In genomic region chr10:4688620-4689019, GRCh38 we compare ENCODE assay signal across 14 cellular contexts.
A peak's percentile ranks its signal among the peaks of the same experiment; 100 is the strongest.
DNase-seq lines count a peak whose midpoint lies in the region; ATAC-seq, FAIRE-seq and TF ChIP-seq lines count a peak whose summit lies in the region.
"Had no signal": no experiment of that assay in that cellular context is flagged by ENCODE, and none has a peak within 500 bp of the region (broad histone marks: within the 10 kb centered on the region; RNA-seq: fewer than 3 reads in every experiment).

No MANE protein-coding gene starts in this region.

- CTCF ChIA-PET in Calu3 (lab: Charles Lee) = no interaction called here

- no peak overlapping the region for H3K4me3 Mint-ChIP-seq in Calu3 (ENCODE audit: low read depth, unreplicated experiment)
- H3K4me3 Mint-ChIP-seq: activated CD8-positive, alpha-beta memory T cell treated with anti-CD3 and anti-CD28 coated beads, Interleukin-2, amount 10 ng/mL, durations not matched to agents 7 days and 5 days; activated naive CD8-positive, alpha-beta T cell treated with anti-CD3 and anti-CD28 coated beads, Interleukin-2, amount 10 ng/mL, durations not matched to agents 7 days and 5 days had no signal

- no peaks in the 10 kb centered on the region for H3K9me3 ChIP-seq in suprapubic skin

- peaks cover 3% of the 10 kb centered on the region for H3K9me3 Mint-ChIP-seq in Calu3 (ENCODE audit: low read depth, unreplicated experiment)
- H3K9me3 Mint-ChIP-seq: activated naive CD8-positive, alpha-beta T cell treated with anti-CD3 and anti-CD28 coated beads, Interleukin-2, amount 10 ng/mL, durations not matched to agents 7 days and 5 days had no signal

- intact Hi-C loops in Calu3 (cut with micrococcal nuclease; ENCODE audit: unreplicated experiment) (no loop called here), left colon (cut with DNase I, micrococcal nuclease) (no loop called here)

- H3K4me3 ChIP-seq in suprapubic skin = no peak overlapping the region

- H3K27me3 ChIP-seq in suprapubic skin = no peaks in the 10 kb centered on the region

- peak overlapping the region; percentile 98 for H3K27ac Mint-ChIP-seq in Calu3 (ENCODE audit: unreplicated experiment)
- H3K27ac Mint-ChIP-seq: activated CD8-positive, alpha-beta memory T cell treated with anti-CD3 and anti-CD28 coated beads, Interleukin-2, amount 10 ng/mL, durations not matched to agents 7 days and 5 days; activated naive CD8-positive, alpha-beta T cell treated with anti-CD3 and anti-CD28 coated beads, Interleukin-2, amount 10 ng/mL, durations not matched to agents 7 days and 5 days had no signal

- DNase-seq in Calu3 (no peak), left colon (no peak), H54 (ENCODE audit: insufficient read length, low spot score) (no peak), NCI-H2081 treated with DMSO at 0.1 percent for 48 hours (lab: John Stamatoyannopoulos, UW) (no peak), suprapubic skin (ENCODE audit: low spot score in 2 of 2) (no peak), HK-2 (ENCODE audit: unreplicated experiment) (no peak)
- DNase-seq: activated CD8-positive, alpha-beta memory T cell treated with anti-CD3 and anti-CD28 coated beads, Interleukin-2, amount 10 ng/mL, durations not matched to agents 7 days and 5 days; activated naive CD8-positive, alpha-beta T cell treated with anti-CD3 and anti-CD28 coated beads, Interleukin-2, amount 10 ng/mL, durations not matched to agents 7 days and 5 days; NCI-H2171 treated with DMSO at 0.1 percent for 48 hours; retina had no signal

- no peak overlapping the region for H3K27ac ChIP-seq in suprapubic skin

- H3K36me3 ChIP-seq in suprapubic skin = no peaks in the 10 kb centered on the region

- TF ChIP-seq EP300 in suprapubic skin (IDR thresholded peaks at IDR 0.05) = no peak

- no peak for TF ChIP-seq POLR2A in H54 (IDR thresholded peaks at IDR 0.05; ENCODE audit: low read depth, low read length)
- no peak for TF ChIP-seq POLR2A in suprapubic skin (IDR thresholded peaks at IDR 0.05)

- H3K4me1 ChIP-seq in suprapubic skin = peaks cover 33% of the 10 kb centered on the region

- H3K4me1 Mint-ChIP-seq in Calu3 (ENCODE audit: low read depth, unreplicated experiment) = peaks cover 75% of the 10 kb centered on the region
- H3K4me1 Mint-ChIP-seq: activated CD8-positive, alpha-beta memory T cell treated with anti-CD3 and anti-CD28 coated beads, Interleukin-2, amount 10 ng/mL, durations not matched to agents 7 days and 5 days had no signal

- BruUV-seq in Calu3 (replicated peaks; lab: Mats Ljungman, UMichigan) = no TSS peak

- ATAC-seq in HG03025 (IDR thresholded peaks at IDR 0.05; ENCODE audit: low FRiP score, unreplicated experiment) (peak; percentile 87), SK-N-SH treated with all-trans-retinoic acid at 6 μM for 48 hours (peak; percentile 7; the same call in 1 of the 3 replicates), left colon (peak; percentile 35)
- ATAC-seq: activated CD8-positive, alpha-beta memory T cell treated with anti-CD3 and anti-CD28 coated beads, Interleukin-2, amount 10 ng/mL, durations not matched to agents 7 days and 5 days had no signal

- no peaks in the 10 kb centered on the region for H3K27me3 Mint-ChIP-seq in Calu3 (ENCODE audit: unreplicated experiment)

- FAIRE-seq in H54 (lab: Jason Lieb, UNC) = no peak
- FAIRE-seq: colon, GM12891 had no signal

- 71% methylated on average over 1 of the region's 1 CpG for WGBS in suprapubic skin

- H3K36me3 Mint-ChIP-seq in Calu3 (ENCODE audit: insufficient read depth, unreplicated experiment) = peaks cover 32% of the 10 kb centered on the region
- H3K36me3 Mint-ChIP-seq: activated CD8-positive, alpha-beta memory T cell treated with anti-CD3 and anti-CD28 coated beads, Interleukin-2, amount 10 ng/mL, durations not matched to agents 7 days and 5 days; activated naive CD8-positive, alpha-beta T cell treated with anti-CD3 and anti-CD28 coated beads, Interleukin-2, amount 10 ng/mL, durations not matched to agents 7 days and 5 days had no signal

- TF ChIP-seq CTCF in Calu3 (IDR thresholded peaks at IDR 0.05; ENCODE audit: unreplicated experiment) (no peak), suprapubic skin (IDR thresholded peaks at IDR 0.05) (no peak)

TF ChIP-seq in SK-N-SH treated with all-trans-retinoic acid at 6 μM for 48 hours, 23 proteins besides CTCF, POLR2A, EP300 and RAD21:
- no peak for TF ChIP-seq CREB5 (CRISPR knock-in tag; IDR thresholded peaks at IDR 0.05; ENCODE audit: low read depth)
- TF ChIP-seq ZNF70 (CRISPR knock-in tag; IDR thresholded peaks at IDR 0.05) = no peak
- no peak for TF ChIP-seq CSDC2 (CRISPR knock-in tag; IDR thresholded peaks at IDR 0.05)
- TF ChIP-seq TCF4 (CRISPR knock-in tag; IDR thresholded peaks at IDR 0.05; ENCODE audit: borderline replicate concordance) = no peak
- TF ChIP-seq ZC3H10 (CRISPR knock-in tag; IDR thresholded peaks at IDR 0.05) = no peak
- no peak for TF ChIP-seq ESRRG (CRISPR knock-in tag; IDR thresholded peaks at IDR 0.05)
- TF ChIP-seq ZNF8 (CRISPR knock-in tag; IDR thresholded peaks at IDR 0.05) = no peak
- TF ChIP-seq RARB (CRISPR knock-in tag; IDR thresholded peaks at IDR 0.05) = no peak
- TF ChIP-seq PPARA (CRISPR knock-in tag; IDR thresholded peaks at IDR 0.05; ENCODE audit: borderline replicate concordance) = no peak
- no peak for TF ChIP-seq SNAI2 (CRISPR knock-in tag; IDR thresholded peaks at IDR 0.05)
- TF ChIP-seq TSHZ2 (CRISPR knock-in tag; IDR thresholded peaks at IDR 0.05) = no peak
- no peak for TF ChIP-seq ARNTL (CRISPR knock-in tag; IDR thresholded peaks at IDR 0.05; ENCODE audit: borderline replicate concordance, low read depth)
- no peak for TF ChIP-seq ZNF565 (CRISPR knock-in tag; conservative IDR thresholded peaks at IDR 0.05; ENCODE audit: low read depth)

Comparison
In these comparisons a context has a peak if more than half of its experiments do, and no peak if none do; other contexts are left out.
1. ATAC-seq: peak in every context shown above with its lines; median percentile 87 in HG03025; 35 in left colon; 7 in SK-N-SH treated with all-trans-retinoic acid at 6 μM for 48 hours.